Comparison of ENCODE assay signal across 23 cellular contexts in genomic region chr16:54359086-54359485, GRCh38.
A peak's percentile ranks its signal among the peaks of the same experiment; 100 is the strongest.
DNase-seq lines count a peak whose midpoint lies in the region; ATAC-seq and TF ChIP-seq lines count a peak whose summit lies in the region.
"Had no signal": no experiment of that assay in that cellular context is flagged by ENCODE, and none has a peak within 500 bp of the region (broad histone marks: within the 10 kb centered on the region; RNA-seq: fewer than 3 reads in every experiment).

No MANE protein-coding gene starts in this region.

- peak; percentile 90 for ATAC-seq in esophagus mucosa
- no peak for ATAC-seq in activated T-helper 17 cell treated with anti-CD3 and anti-CD28 coated beads, Interleukin-2, amount 50 U/mL, for 72 hours (replicated peaks)
- ATAC-seq: GM12878, PC-3 had no signal

- peaks cover 17% of the 10 kb centered on the region for H3K27me3 Mint-ChIP-seq in neural crest cell (ENCODE audit: low read depth)
- H3K27me3 Mint-ChIP-seq in activated T-helper 17 cell treated with anti-CD3 and anti-CD28 coated beads, Interleukin-2, amount 50 U/mL, for 72 hours = peaks cover 23% of the 10 kb centered on the region

- POLR2A ChIA-PET in RWPE1 (lab: Yijun Ruan, JAX; ENCODE audit: low non-redundant PET) = no interaction called here

- TF ChIP-seq CTCF in RWPE1 (conservative IDR thresholded peaks at IDR 0.05; ENCODE audit: low read depth) = no peak
- no peak for TF ChIP-seq CTCF in neural crest cell (conservative IDR thresholded peaks at IDR 0.05)
- no peak for TF ChIP-seq CTCF in coronary artery (IDR thresholded peaks at IDR 0.05)

- CTCF ChIA-PET in RWPE1 (lab: Yijun Ruan, JAX) = no interaction called here

- H3K9me3 Mint-ChIP-seq in neural crest cell = peaks cover 6% of the 10 kb centered on the region
- no peaks in the 10 kb centered on the region for H3K9me3 Mint-ChIP-seq in activated T-helper 17 cell treated with anti-CD3 and anti-CD28 coated beads, Interleukin-2, amount 50 U/mL, for 72 hours

- peaks cover 3% of the 10 kb centered on the region for H3K36me3 Mint-ChIP-seq in neural crest cell (ENCODE audit: low read depth)
- H3K36me3 Mint-ChIP-seq in activated T-helper 17 cell treated with anti-CD3 and anti-CD28 coated beads, Interleukin-2, amount 50 U/mL, for 72 hours (ENCODE audit: low read depth) = no peaks in the 10 kb centered on the region
- H3K36me3 Mint-ChIP-seq: CD4-positive, CD25-positive, alpha-beta regulatory T cell had no signal

- no peak overlapping the region for H3K4me3 Mint-ChIP-seq in neural crest cell
- H3K4me3 Mint-ChIP-seq in activated T-helper 17 cell treated with anti-CD3 and anti-CD28 coated beads, Interleukin-2, amount 50 U/mL, for 72 hours = no peak overlapping the region
- H3K4me3 Mint-ChIP-seq: CD4-positive, CD25-positive, alpha-beta regulatory T cell; H9; HFFc6 had no signal

- no peak overlapping the region for H3K4me3 ChIP-seq in coronary artery
- H3K4me3 ChIP-seq: GM12878, MG63, SK-N-MC had no signal

- H3K27ac Mint-ChIP-seq in neural crest cell (ENCODE audit: unreplicated experiment) = peak overlapping the region; percentile 57
- no peak overlapping the region for H3K27ac Mint-ChIP-seq in activated T-helper 17 cell treated with anti-CD3 and anti-CD28 coated beads, Interleukin-2, amount 50 U/mL, for 72 hours
- H3K27ac Mint-ChIP-seq: CD4-positive, CD25-positive, alpha-beta regulatory T cell; HFFc6 had no signal

- peaks cover 31% of the 10 kb centered on the region for H3K4me1 Mint-ChIP-seq in neural crest cell
- H3K4me1 Mint-ChIP-seq in activated T-helper 17 cell treated with anti-CD3 and anti-CD28 coated beads, Interleukin-2, amount 50 U/mL, for 72 hours = no peaks in the 10 kb centered on the region

- peak; percentile 49 for DNase-seq in LHCN-M2 (ENCODE audit: low read depth)
- DNase-seq in RWPE1 (ENCODE audit: low spot score) = peak; percentile 38
- DNase-seq in neural crest cell (ENCODE audit: low read depth, low spot score) = no peak
- no peak for DNase-seq in coronary artery (ENCODE audit: low spot score)
- DNase-seq in OCI-M2 (lab: John Stamatoyannopoulos, UW; ENCODE audit: unreplicated experiment) = no peak
- DNase-seq in GDM1 (lab: John Stamatoyannopoulos, UW) = no peak
- DNase-seq: CD4-positive, CD25-positive, alpha-beta regulatory T cell; DMS79; H9; HFFc6; Karpas-422; MG63; NCI-H1092 treated with DMSO at 0.1 percent for 48 hours; NCI-H1436 treated with DMSO at 0.1 percent for 48 hours; NCI-H2029 treated with DMSO at 0.1 percent for 48 hours; NCI-H345; NCI-H524 treated with DMSO at 0.1 percent for 48 hours; PC-3; SHP77 treated with DMSO at 0.1 percent for 48 hours had no signal

- H3K27ac ChIP-seq in RWPE1 = peak overlapping the region; percentile 38; the same call in 1 of the 2 replicates
- H3K27ac ChIP-seq in coronary artery = no peak overlapping the region
- H3K27ac ChIP-seq: SK-N-MC had no signal

Comparison
In these comparisons a context has a peak if more than half of its experiments do, and no peak if none do; other contexts are left out.
1. DNase-seq: peak in LHCN-M2 (single experiment) and RWPE1 (single experiment); none in neural crest cell (single experiment), coronary artery (single experiment), OCI-M2 (single experiment) and GDM1 (single experiment).